ENCODE assay signal across 1 cellular context in the genomic region with DNA sequence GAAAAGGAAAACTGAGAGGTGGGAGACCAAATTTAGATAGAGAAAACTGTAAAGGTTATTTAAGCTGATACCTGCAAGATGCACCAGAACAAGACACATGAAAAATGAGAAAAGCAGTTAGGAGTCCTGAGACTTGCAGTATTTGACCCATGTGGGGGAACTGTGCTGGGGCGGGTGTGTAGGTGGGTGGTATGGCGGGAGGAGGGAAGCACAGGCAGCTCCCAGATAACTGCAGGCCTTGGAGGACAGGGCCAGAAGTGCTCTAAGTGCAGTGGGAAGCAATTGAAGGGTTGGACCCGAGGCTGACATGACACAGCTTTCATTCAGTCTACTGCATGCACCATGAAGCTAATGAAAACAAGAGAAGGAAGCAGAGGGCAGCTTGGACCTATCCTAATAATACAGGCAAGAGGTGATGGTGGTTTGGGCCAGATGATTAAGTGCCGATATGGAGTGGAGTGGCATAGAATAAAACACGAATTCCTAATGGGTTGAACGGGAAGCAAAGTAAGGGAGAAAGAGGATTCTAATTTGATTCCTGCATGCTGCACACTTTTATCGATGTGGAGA.
TF ChIP-seq lines count a peak whose summit lies in the region.

No MANE protein-coding gene starts in this region.

TF ChIP-seq in H1, 55 proteins besides CTCF, POLR2A, EP300 and RAD21:
- TF ChIP-seq MAFK (IDR thresholded peaks at IDR 0.05; ENCODE audit: low read depth, low read length) (no peak), SIRT6 (IDR thresholded peaks at IDR 0.05; ENCODE audit: low read length) (no peak), BRCA1 (IDR thresholded peaks at IDR 0.05; ENCODE audit: low read depth, low read length) (no peak), POU5F1 (IDR thresholded peaks at IDR 0.05; ENCODE audit: low read depth, low read length) (no peak), KDM5A (IDR thresholded peaks at IDR 0.05; ENCODE audit: low read length) (no peak), CBX5 (IDR thresholded peaks at IDR 0.05; ENCODE audit: low read depth, low read length) (no peak), PHF8 (conservative IDR thresholded peaks at IDR 0.05; ENCODE audit: low read depth, low read length) (no peak), RNF2 (IDR thresholded peaks at IDR 0.05; ENCODE audit: borderline replicate concordance, low read depth, low read length, missing control alignments, poor library complexity, severe bottlenecking) (no peak), SRF (IDR thresholded peaks at IDR 0.05; ENCODE audit: low read depth, low read length) (no peak), CTBP2 (IDR thresholded peaks at IDR 0.05; ENCODE audit: borderline replicate concordance, insufficient read depth, insufficient read length, low read length) (no peak)
- TF ChIP-seq, protein P1, sequence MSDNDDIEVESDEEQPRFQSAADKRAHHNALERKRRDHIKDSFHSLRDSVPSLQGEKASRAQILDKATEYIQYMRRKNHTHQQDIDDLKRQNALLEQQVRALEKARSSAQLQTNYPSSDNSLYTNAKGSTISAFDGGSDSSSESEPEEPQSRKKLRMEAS (IDR thresholded peaks at IDR 0.05) = no peak
